Comparison of ENCODE assay signal across 20 cellular contexts in genomic region chr2:174877796-174878195, GRCh38.
"Had no signal": no experiment of that assay in that cellular context is flagged by ENCODE, and none has a peak within 500 bp of the region (broad histone marks: within the 10 kb centered on the region; RNA-seq: fewer than 3 reads in every experiment).

No MANE protein-coding gene starts in this region.

- H3K4me3 Mint-ChIP-seq: activated CD8-positive, alpha-beta T cell treated with anti-CD3 and anti-CD28 coated beads, Interleukin-2, amount 10 ng/mL, durations not matched to agents 7 days and 5 days; activated naive CD4-positive, alpha-beta T cell treated with anti-CD3 and anti-CD28 coated beads, Interleukin-2, amount 50 U/mL, for 24 hours; memory B cell; natural killer cell had no signal

- H3K9me3 ChIP-seq: adrenal gland, esophagus squamous epithelium, left ventricle myocardium inferior, tibial nerve had no signal

- H3K4me1 Mint-ChIP-seq: activated naive CD4-positive, alpha-beta T cell treated with anti-CD3 and anti-CD28 coated beads, Interleukin-2, amount 50 U/mL, for 24 hours; memory B cell; natural killer cell had no signal

- ATAC-seq: activated CD8-positive, alpha-beta T cell treated with anti-CD3 and anti-CD28 coated beads, Interleukin-2, amount 10 ng/mL, durations not matched to agents 7 days and 5 days; natural killer cell had no signal

- H3K27ac Mint-ChIP-seq: activated CD8-positive, alpha-beta T cell treated with anti-CD3 and anti-CD28 coated beads, Interleukin-2, amount 10 ng/mL, durations not matched to agents 7 days and 5 days; activated naive CD4-positive, alpha-beta T cell treated with anti-CD3 and anti-CD28 coated beads, Interleukin-2, amount 50 U/mL, for 24 hours; memory B cell; natural killer cell had no signal

- H3K36me3 ChIP-seq: adrenal gland, esophagus squamous epithelium, left ventricle myocardium inferior, tibial nerve had no signal

- H3K27me3 Mint-ChIP-seq: activated naive CD4-positive, alpha-beta T cell treated with anti-CD3 and anti-CD28 coated beads, Interleukin-2, amount 50 U/mL, for 24 hours; memory B cell had no signal

- H3K27ac ChIP-seq: coronary artery, esophagus squamous epithelium, left ventricle myocardium inferior, skin epidermis, tibial nerve, WERI-Rb-1 had no signal

- H3K27me3 ChIP-seq: adrenal gland, esophagus squamous epithelium, tibial nerve had no signal

- H3K9me3 Mint-ChIP-seq: activated naive CD4-positive, alpha-beta T cell treated with anti-CD3 and anti-CD28 coated beads, Interleukin-2, amount 50 U/mL, for 24 hours; memory B cell; natural killer cell had no signal

- H3K36me3 Mint-ChIP-seq: activated naive CD4-positive, alpha-beta T cell treated with anti-CD3 and anti-CD28 coated beads, Interleukin-2, amount 50 U/mL, for 24 hours; memory B cell; natural killer cell had no signal

- DNase-seq: activated CD4-positive, alpha-beta T cell treated with anti-CD3 and anti-CD28 coated beads for 48 hours; activated CD8-positive, alpha-beta memory T cell treated with anti-CD3 and anti-CD28 coated beads, Interleukin-2, amount 50 U/mL, for 4 hours; activated CD8-positive, alpha-beta T cell treated with anti-CD3 and anti-CD28 coated beads, Interleukin-2, amount 10 ng/mL, durations not matched to agents 7 days and 5 days; activated effector memory CD4-positive, alpha-beta T cell treated with anti-CD3 and anti-CD28 coated beads, Interleukin-2, amount 50 U/mL, for 16 hours; activated T-cell treated with anti-CD3 and anti-CD28 coated beads, Interleukin-2, amount 50 U/mL, for 48 hours; effector CD4-positive, alpha-beta T cell; esophagus squamous epithelium; left ventricle myocardium inferior; natural killer cell; stimulated activated CD4-positive, alpha-beta T cell treated with anti-CD3 and anti-CD28 coated beads, Interleukin-15, amount 100 ng/mL, for 24 hours; stimulated activated CD4-positive, alpha-beta T cell treated with anti-CD3 and anti-CD28 coated beads, Interleukin-4, amount 100 ng/mL, for 4 hours; stimulated activated CD8-positive, alpha-beta memory T cell treated with anti-CD3 and anti-CD28 coated beads, Interleukin-4, amount 100 ng/mL, for 48 hours; stimulated activated naive CD4-positive, alpha-beta T cell treated with Interleukin-2 at 50 U/mL for 16 hours; WERI-Rb-1 had no signal
